Comparison of ENCODE assay signal across 11 cellular contexts in the genomic region with DNA sequence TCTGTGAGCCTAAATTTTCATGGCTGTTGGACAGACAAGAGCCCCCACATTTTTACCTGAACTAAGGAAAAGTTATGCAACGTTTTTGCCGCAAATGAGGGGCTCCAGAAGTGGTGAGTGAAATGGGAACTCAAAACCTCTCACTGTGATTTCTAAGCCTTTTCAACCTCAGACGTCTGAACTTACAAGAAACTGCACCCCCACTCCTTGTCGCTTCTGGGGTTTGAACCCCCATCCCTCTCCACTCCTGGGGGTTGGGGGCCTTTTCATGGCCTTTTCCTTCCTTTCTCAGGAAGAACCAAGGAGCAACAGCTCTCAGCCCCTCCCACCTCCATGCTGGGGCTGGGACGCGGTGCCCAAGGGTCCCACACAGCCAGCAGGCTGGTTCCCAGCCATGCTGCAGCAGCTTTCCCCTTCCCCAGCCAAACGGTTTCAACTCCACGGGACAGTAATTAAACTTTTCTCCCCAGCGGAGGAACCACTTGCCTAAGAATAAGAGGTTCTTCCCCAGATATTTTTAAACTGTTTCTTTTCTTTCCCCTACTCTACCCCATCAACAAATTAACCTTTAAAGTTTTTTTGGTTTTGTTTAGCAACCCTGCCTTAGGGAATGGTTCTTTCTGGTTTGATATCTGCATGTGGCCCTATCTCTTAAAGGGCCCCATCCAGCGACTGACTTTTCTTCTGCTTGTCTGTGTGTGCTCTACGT.
A peak's percentile ranks its signal among the peaks of the same experiment; 100 is the strongest.
DNase-seq lines count a peak whose midpoint lies in the region; ATAC-seq and TF ChIP-seq lines count a peak whose summit lies in the region.
"Had no signal": no experiment of that assay in that cellular context is flagged by ENCODE, and none has a peak within 500 bp of the region (broad histone marks: within the 10 kb centered on the region; RNA-seq: fewer than 3 reads in every experiment).

No MANE protein-coding gene starts in this region.

- no peaks in the 10 kb centered on the region for H4K20me1 ChIP-seq in DOHH2 (ENCODE audit: control insufficient read depth, insufficient read depth, low read depth, low read length)

- TF ChIP-seq CTCF in DOHH2 (IDR thresholded peaks at IDR 0.05; ENCODE audit: low read depth, low read length, poor library complexity, severe bottlenecking) = no peak

- ATAC-seq in GM19324 (IDR thresholded peaks at IDR 0.05; ENCODE audit: low FRiP score, unreplicated experiment) = peak; percentile 30
- ATAC-seq in HG02642 (IDR thresholded peaks at IDR 0.05; ENCODE audit: poor library complexity, unreplicated experiment) = peak; percentile 38
- ATAC-seq in HG03460 (IDR thresholded peaks at IDR 0.05; ENCODE audit: unreplicated experiment) = peak; percentile 27
- ATAC-seq: activated T-cell treated with anti-CD3 and anti-CD28 coated beads, Interleukin-2, amount 50 U/mL, for 72 hours; pancreas had no signal

- H3F3A ChIP-seq in DOHH2 (ENCODE audit: control insufficient read depth, insufficient read depth) = peaks cover under 1% of the 10 kb centered on the region; the same call in 1 of the 2 replicates

- peaks cover 31% of the 10 kb centered on the region for H3K36me3 ChIP-seq in DOHH2 (ENCODE audit: control insufficient read depth, low read length)
- H3K36me3 ChIP-seq: pancreas had no signal

- peak overlapping the region; percentile 92 for H3K4me3 ChIP-seq in DOHH2 (ENCODE audit: low read length)
- H3K4me3 ChIP-seq: pancreas had no signal

- no peaks in the 10 kb centered on the region for H3K27me3 ChIP-seq in DOHH2 (ENCODE audit: control insufficient read depth, low read length)
- H3K27me3 ChIP-seq: pancreas had no signal

- peak overlapping the region; percentile 95 for H3K4me2 ChIP-seq in DOHH2 (ENCODE audit: low read length)

- peaks cover 2% of the 10 kb centered on the region; the same call in 1 of the 2 replicates for H3K9me3 ChIP-seq in DOHH2 (ENCODE audit: control insufficient read depth, insufficient read depth, low read length)
- H3K9me3 ChIP-seq: pancreas had no signal

- H3K27ac ChIP-seq in DOHH2 (ENCODE audit: low read depth, low read length) = peak overlapping the region; percentile 93
- H3K27ac ChIP-seq: pancreas had no signal

- H3K4me1 ChIP-seq in DOHH2 (ENCODE audit: control insufficient read depth, low read length) = peaks cover 38% of the 10 kb centered on the region
- H3K4me1 ChIP-seq: pancreas had no signal

- H3K79me2 ChIP-seq in DOHH2 (ENCODE audit: control insufficient read depth, low read length) = peaks cover 46% of the 10 kb centered on the region

- H3K9me2 ChIP-seq in DOHH2 (replicated peaks; ENCODE audit: control insufficient read depth, low read length) = no peaks in the 10 kb centered on the region

- no peak for DNase-seq in foreskin melanocyte
- no peak for DNase-seq in activated naive CD4-positive, alpha-beta T cell (lab: John Stamatoyannopoulos, UW)
- no peak for DNase-seq in dedifferentiated amniotic fluid mesenchymal stem cell (ENCODE audit: extremely low spot score)
- no peak for DNase-seq in KG1 (lab: John Stamatoyannopoulos, UW)
- DNase-seq: activated T-cell treated with anti-CD3 and anti-CD28 coated beads, Interleukin-2, amount 50 U/mL, for 72 hours; NCI-H1048 had no signal
